ENCODE assay signal across 20 cellular contexts in the genomic region with DNA sequence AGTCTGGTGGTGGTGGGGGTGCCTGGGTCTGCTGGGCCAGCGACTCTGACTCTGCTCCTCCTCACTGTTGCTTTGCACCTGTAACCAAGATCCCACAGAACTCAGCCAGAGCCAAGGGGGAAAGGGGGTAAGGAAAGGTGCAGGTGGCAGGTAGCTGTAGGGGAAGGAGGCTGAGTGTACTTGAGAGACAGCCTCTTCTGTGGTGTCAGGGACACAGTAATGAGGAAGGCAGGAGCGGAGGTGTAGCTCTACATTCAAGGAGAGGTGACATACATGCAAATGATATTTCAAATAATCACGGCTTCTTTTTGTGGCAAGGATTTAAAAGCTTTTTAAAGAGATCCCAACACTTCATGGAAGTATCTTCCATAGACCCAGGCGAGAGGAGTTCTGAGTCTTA. TPM values are rescaled to one million over a fixed set of nuclear protein-coding genes. Genes with fewer than 3 reads are reported as not detected.
DNase-seq lines count a peak whose midpoint lies in the region; ATAC-seq and TF ChIP-seq lines count a peak whose summit lies in the region.
"Had no signal": no experiment of that assay in that cellular context is flagged by ENCODE, and none has a peak within 500 bp of the region (broad histone marks: within the 10 kb centered on the region; RNA-seq: fewer than 3 reads in every experiment).

No MANE protein-coding gene starts in this region.

- CTCF ChIA-PET in activated CD4-positive, alpha-beta T cell treated with anti-CD3 and anti-CD28 coated beads for 36 hours (lab: Charles Lee) = interaction anchor here (0.8 to 7.1 kb wide), 11 partner anchors 13 to 359 kb away, joined by 3 to 123 read pairs (median 8); partner anchors contain the start of genes MUCL1 and TESPA1
- CTCF ChIA-PET in CD4-positive, alpha-beta T cell (lab: Charles Lee) = interaction anchor here (1.1 to 1.5 kb wide), 3 partner anchors 23 to 111 kb away, joined by 3 to 6 read pairs (median 4); partner anchors contain the start of gene TESPA1
- CTCF ChIA-PET in activated CD8-positive, alpha-beta T cell treated with anti-CD3 and anti-CD28 coated beads for 36 hours (lab: Charles Lee) = interaction anchor here (0.8 to 7.0 kb wide), 7 partner anchors 11 to 212 kb away, joined by 3 to 141 read pairs (median 10); no protein-coding TSS in a partner anchor

- POLR2A ChIA-PET in activated CD4-positive, alpha-beta T cell treated with anti-CD3 and anti-CD28 coated beads for 36 hours (lab: Charles Lee) = no interaction called here
- POLR2A ChIA-PET in CD4-positive, alpha-beta T cell (lab: Charles Lee) = interaction anchor here (0.6 to 1.7 kb wide), 5 partner anchors 11 to 32 kb away, joined by 3 to 5 read pairs (median 4); partner anchors contain the start of gene TESPA1
- POLR2A ChIA-PET in activated CD8-positive, alpha-beta T cell treated with anti-CD3 and anti-CD28 coated beads for 36 hours (lab: Charles Lee) = interaction anchor here (0.9 to 1.3 kb wide), 5 partner anchors 9 to 101 kb away, joined by 3 to 6 read pairs (median 4); partner anchors contain the start of gene TESPA1

- no peak for TF ChIP-seq CTCF in CD4-positive, alpha-beta T cell (IDR thresholded peaks at IDR 0.05)
- no peak for TF ChIP-seq CTCF in activated CD8-positive, alpha-beta T cell treated with anti-CD3 and anti-CD28 coated beads for 36 hours (IDR thresholded peaks at IDR 0.05)

- H3K27ac Mint-ChIP-seq in activated CD4-positive, alpha-beta T cell treated with anti-CD3 and anti-CD28 coated beads for 36 hours = peak overlapping the region; percentile 16
- peak overlapping the region; percentile 56 for H3K27ac Mint-ChIP-seq in CD4-positive, alpha-beta T cell
- H3K27ac Mint-ChIP-seq in activated CD8-positive, alpha-beta T cell treated with anti-CD3 and anti-CD28 coated beads for 36 hours = peak overlapping the region; percentile 85

- no peaks in the 10 kb centered on the region for H3K27me3 Mint-ChIP-seq in activated CD4-positive, alpha-beta T cell treated with anti-CD3 and anti-CD28 coated beads for 36 hours
- H3K27me3 Mint-ChIP-seq in CD4-positive, alpha-beta T cell = no peaks in the 10 kb centered on the region
- H3K27me3 Mint-ChIP-seq in activated CD8-positive, alpha-beta T cell treated with anti-CD3 and anti-CD28 coated beads for 36 hours = no peaks in the 10 kb centered on the region

- H3K36me3 Mint-ChIP-seq in activated CD4-positive, alpha-beta T cell treated with anti-CD3 and anti-CD28 coated beads for 36 hours (ENCODE audit: low read depth) = peaks cover 88% of the 10 kb centered on the region
- peaks cover 99% of the 10 kb centered on the region for H3K36me3 Mint-ChIP-seq in CD4-positive, alpha-beta T cell (ENCODE audit: low read depth)
- H3K36me3 Mint-ChIP-seq in activated CD8-positive, alpha-beta T cell treated with anti-CD3 and anti-CD28 coated beads for 36 hours (ENCODE audit: low read depth) = peaks cover 92% of the 10 kb centered on the region

- no peak for DNase-seq in activated CD4-positive, alpha-beta T cell treated with anti-CD3 and anti-CD28 coated beads for 36 hours
- no peak for DNase-seq in activated CD4-positive, alpha-beta T cell treated with anti-CD3 and anti-CD28 coated beads for 4 hours
- no peak for DNase-seq in CD4-positive, alpha-beta T cell
- no peak for DNase-seq in activated CD8-positive, alpha-beta T cell treated with anti-CD3 and anti-CD28 coated beads for 36 hours
- DNase-seq in head of caudate nucleus = peak in 29 of 42 donors; percentile 8 to 87 (median 49)
- no peak for DNase-seq in NCI-H2107 treated with DMSO at 0.1 percent for 48 hours (lab: John Stamatoyannopoulos, UW; ENCODE audit: unreplicated experiment)
- no peak for DNase-seq in stimulated activated CD4-positive, alpha-beta T cell treated with anti-CD3 and anti-CD28 coated beads, Interleukin-15, amount 100 ng/mL, for 24 hours
- DNase-seq: DMS53, H7, MG63, NCI-H1105 treated with DMSO at 0.1 percent for 48 hours, NCI-H187 treated with DMSO at 0.1 percent for 48 hours, NCI-H2171, NCI-H774, PC-9 had no signal

- no peak overlapping the region for H3K27ac ChIP-seq in CD4-positive, alpha-beta T cell (ENCODE audit: low read depth, low read length)
- H3K27ac ChIP-seq: BLaER1 treated with 17β-estradiol and CSF1 and Interleukin-3, amounts not matched to agents 10 nM and 100 nM; KMS-11; PC-9 had no signal

- H3K9me3 ChIP-seq in CD4-positive, alpha-beta T cell (ENCODE audit: control insufficient read depth, low read length) = no peaks in the 10 kb centered on the region
- H3K9me3 ChIP-seq: BLaER1 treated with 17β-estradiol and CSF1 and Interleukin-3, amounts not matched to agents 10 nM and 100 nM; MG63 had no signal

- no peak overlapping the region for H3K4me3 Mint-ChIP-seq in activated CD4-positive, alpha-beta T cell treated with anti-CD3 and anti-CD28 coated beads for 36 hours
- H3K4me3 Mint-ChIP-seq in CD4-positive, alpha-beta T cell = no peak overlapping the region
- H3K4me3 Mint-ChIP-seq in activated CD8-positive, alpha-beta T cell treated with anti-CD3 and anti-CD28 coated beads for 36 hours = no peak overlapping the region

- H3K4me1 Mint-ChIP-seq in activated CD4-positive, alpha-beta T cell treated with anti-CD3 and anti-CD28 coated beads for 36 hours = peaks cover 74% of the 10 kb centered on the region
- H3K4me1 Mint-ChIP-seq in CD4-positive, alpha-beta T cell (ENCODE audit: low read depth) = peaks cover 94% of the 10 kb centered on the region
- H3K4me1 Mint-ChIP-seq in activated CD8-positive, alpha-beta T cell treated with anti-CD3 and anti-CD28 coated beads for 36 hours (ENCODE audit: low read depth) = peaks cover 85% of the 10 kb centered on the region

- ATAC-seq in activated CD4-positive, alpha-beta T cell treated with anti-CD3 and anti-CD28 coated beads for 36 hours = no peak
- ATAC-seq in CD4-positive, alpha-beta T cell (ENCODE audit: poor library complexity) = no peak
- ATAC-seq in activated CD8-positive, alpha-beta T cell treated with anti-CD3 and anti-CD28 coated beads for 36 hours = no peak
- no peak for ATAC-seq in HG03025 (IDR thresholded peaks at IDR 0.05; ENCODE audit: low FRiP score, unreplicated experiment)

- intact Hi-C loops in activated CD4-positive, alpha-beta T cell treated with anti-CD3 and anti-CD28 coated beads for 36 hours (cut with DNase I, micrococcal nuclease) = loop anchor here in 1 of 2 experiments (2.0 kb wide), 1 partner anchor 14 kb away; no protein-coding TSS in a partner anchor
- intact Hi-C loops in CD4-positive, alpha-beta T cell (cut with DNase I, micrococcal nuclease) = no loop called here
- intact Hi-C loops in activated CD8-positive, alpha-beta T cell treated with anti-CD3 and anti-CD28 coated beads for 36 hours (cut with micrococcal nuclease) = no loop called here
- intact Hi-C loops in head of caudate nucleus (cut with DNase I) = no loop called here

- H3K27me3 ChIP-seq in CD4-positive, alpha-beta T cell (ENCODE audit: control insufficient read depth, insufficient read depth, low read length) = no peaks in the 10 kb centered on the region
- H3K27me3 ChIP-seq: BLaER1 treated with 17β-estradiol and CSF1 and Interleukin-3, amounts not matched to agents 10 nM and 100 nM had no signal

- H3K9me3 Mint-ChIP-seq in activated CD4-positive, alpha-beta T cell treated with anti-CD3 and anti-CD28 coated beads for 36 hours (ENCODE audit: low read depth) = no peaks in the 10 kb centered on the region
- H3K9me3 Mint-ChIP-seq in CD4-positive, alpha-beta T cell = no peaks in the 10 kb centered on the region
- H3K9me3 Mint-ChIP-seq in activated CD8-positive, alpha-beta T cell treated with anti-CD3 and anti-CD28 coated beads for 36 hours = peaks cover 1% of the 10 kb centered on the region

RNA-seq across cellular contexts. Expression of gene TESPA1, which starts 23.4 kb away (rescaled TPM):
- 100 to 1,000 TPM in 1 of 2 experiments, 10 to 100 TPM in 1; 81.0 to 107 TPM for total RNA-seq in activated CD4-positive, alpha-beta T cell treated with anti-CD3 and anti-CD28 coated beads for 36 hours
- total RNA-seq in CD4-positive, alpha-beta T cell = 10 to 100 TPM; 96.3 to 98.2 TPM
- 100 to 1,000 TPM; 107 to 112 TPM for total RNA-seq in activated CD8-positive, alpha-beta T cell treated with anti-CD3 and anti-CD28 coated beads for 36 hours
- total RNA-seq: A172, H7, NCI-H460, PC-9 had no signal

RNA-seq across cellular contexts. Expression of gene NEUROD4, which starts 58.6 kb away (rescaled TPM):
- total RNA-seq in activated CD4-positive, alpha-beta T cell treated with anti-CD3 and anti-CD28 coated beads for 36 hours = not detected
- total RNA-seq in CD4-positive, alpha-beta T cell = not detected
- not detected for total RNA-seq in activated CD8-positive, alpha-beta T cell treated with anti-CD3 and anti-CD28 coated beads for 36 hours
- total RNA-seq: A172, H7, NCI-H460, PC-9 had no signal

Comparison
In these comparisons a context has a peak if more than half of its experiments do, and no peak if none do; other contexts are left out.
1. DNase-seq: peak in head of caudate nucleus (29 of 42); none in activated CD4-positive, alpha-beta T cell treated with anti-CD3 and anti-CD28 coated beads for 36 hours (single experiment), activated CD4-positive, alpha-beta T cell treated with anti-CD3 and anti-CD28 coated beads for 4 hours (0 of 2), CD4-positive, alpha-beta T cell (0 of 10), activated CD8-positive, alpha-beta T cell treated with anti-CD3 and anti-CD28 coated beads for 36 hours (single experiment), NCI-H2107 treated with DMSO at 0.1 percent for 48 hours (single experiment) and stimulated activated CD4-positive, alpha-beta T cell treated with anti-CD3 and anti-CD28 coated beads, Interleukin-15, amount 100 ng/mL, for 24 hours (single experiment).
2. H3K27ac Mint-ChIP-seq: peak in every context shown above with its lines; median percentile 85 in activated CD8-positive, alpha-beta T cell treated with anti-CD3 and anti-CD28 coated beads for 36 hours; 56 in CD4-positive, alpha-beta T cell; 16 in activated CD4-positive, alpha-beta T cell treated with anti-CD3 and anti-CD28 coated beads for 36 hours.